ENCODE assay signal across 26 cellular contexts in the genomic region with DNA sequence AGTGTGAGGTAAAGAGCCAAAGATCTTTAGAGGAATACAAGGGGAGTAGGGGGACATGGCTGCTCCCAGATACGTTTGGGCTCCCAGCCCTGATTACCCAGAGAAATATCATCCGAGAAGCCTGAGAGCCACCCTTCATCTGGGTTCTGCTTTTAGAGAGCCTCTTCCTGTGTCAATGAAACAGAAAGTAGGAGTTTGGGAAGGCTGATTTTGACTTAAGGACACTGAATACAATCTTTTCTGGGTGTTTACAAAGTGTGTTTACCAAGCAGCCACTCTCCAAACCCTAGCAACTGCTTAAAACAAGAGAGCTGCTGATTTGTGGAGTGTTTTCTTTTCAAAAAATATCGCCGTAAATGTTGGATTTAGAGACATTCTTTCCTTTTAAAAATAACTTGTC. TPM values are rescaled to one million over a fixed set of nuclear protein-coding genes. Genes with fewer than 3 reads are reported as not detected.
DNase-seq lines count a peak whose midpoint lies in the region; ATAC-seq and TF ChIP-seq lines count a peak whose summit lies in the region.
"Had no signal": no experiment of that assay in that cellular context is flagged by ENCODE, and none has a peak within 500 bp of the region (broad histone marks: within the 10 kb centered on the region; RNA-seq: fewer than 3 reads in every experiment).

No MANE protein-coding gene starts in this region.

- no peaks in the 10 kb centered on the region for H3K4me1 ChIP-seq in SK-N-SH (ENCODE audit: control insufficient read depth in 1 of 2, insufficient read depth in 2 of 2, low read depth in 1 of 2, low read length in 1 of 2)
- H3K4me1 ChIP-seq in mucosa of rectum (ENCODE audit: control insufficient read depth in 2 of 2, insufficient read depth in 2 of 2, low read length in 2 of 2) = peaks cover 0 to 5% of the 10 kb centered on the region in 2 donors
- peaks cover 10% of the 10 kb centered on the region for H3K4me1 ChIP-seq in upper lobe of right lung
- H3K4me1 ChIP-seq: vagina had no signal

- peak overlapping the region; percentile 74 for H3K27ac Mint-ChIP-seq in dendritic cell treated with granulocyte-macrophage colony-stimulating factor and Interleukin-4, amounts not matched to agents 40 ng/mL and 50 ng/mL, for 4 days
- H3K27ac Mint-ChIP-seq: activated T-helper 1 cell treated with anti-CD3 and anti-CD28 coated beads, Interleukin-12 subunit alpha, Interleukin-12 subunit beta, Interleukin-2, Interleukin-4 antibody, amounts not matched to agents 30 ng/mL and 10 ng/mL and 1 ng/mL, durations not matched to agents 14 hours and 24 hours and 36 hours; H9; memory B cell; T-helper 2 cell treated with Interferon-gamma antibody and Interleukin-4, amounts not matched to agents 5 μg/mL and 100 μg/mL, for 36 hours had no signal

- ATAC-seq in SK-N-SH treated with all-trans-retinoic acid at 6 μM for 48 hours (no peak), upper lobe of right lung (peak; percentile 8), GM21619 (IDR thresholded peaks at IDR 0.05; ENCODE audit: unreplicated experiment) (no peak)

- H3K4me1 Mint-ChIP-seq in dendritic cell treated with granulocyte-macrophage colony-stimulating factor and Interleukin-4, amounts not matched to agents 40 ng/mL and 50 ng/mL, for 4 days (ENCODE audit: low read depth) = peaks cover 44% of the 10 kb centered on the region
- H3K4me1 Mint-ChIP-seq: activated naive CD4-positive, alpha-beta T cell treated with anti-CD3 and anti-CD28 coated beads, Interleukin-2, amount 10 ng/mL, durations not matched to agents 7 days and 5 days; memory B cell had no signal

- POLR2A ChIA-PET in SK-N-SH (lab: Yijun Ruan, JAX) = no interaction called here

- H3K36me3 Mint-ChIP-seq in dendritic cell treated with granulocyte-macrophage colony-stimulating factor and Interleukin-4, amounts not matched to agents 40 ng/mL and 50 ng/mL, for 4 days (ENCODE audit: low read depth) = no peaks in the 10 kb centered on the region
- H3K36me3 Mint-ChIP-seq: activated naive CD4-positive, alpha-beta T cell treated with anti-CD3 and anti-CD28 coated beads, Interleukin-2, amount 10 ng/mL, durations not matched to agents 7 days and 5 days; memory B cell had no signal

- no peak overlapping the region for H3K27ac ChIP-seq in SK-N-SH (ENCODE audit: low read depth in 2 of 2, low read length in 1 of 2)
- peak overlapping the region; percentile 41 to 49 for H3K27ac ChIP-seq in mucosa of rectum (ENCODE audit: low read depth in 2 of 2, low read length in 2 of 2)
- peak overlapping the region; percentile 66 for H3K27ac ChIP-seq in upper lobe of right lung
- H3K27ac ChIP-seq: neutrophil, vagina had no signal

- no peaks in the 10 kb centered on the region for H3K79me2 ChIP-seq in SK-N-SH (ENCODE audit: insufficient read depth)

- TF ChIP-seq EP300 in SK-N-SH (IDR thresholded peaks at IDR 0.05; ENCODE audit: borderline replicate concordance in 1 of 2, low read depth in 1 of 2, low read length in 1 of 2) = no peak

- no peak overlapping the region for H3K4me3 Mint-ChIP-seq in dendritic cell treated with granulocyte-macrophage colony-stimulating factor and Interleukin-4, amounts not matched to agents 40 ng/mL and 50 ng/mL, for 4 days
- H3K4me3 Mint-ChIP-seq: activated naive CD4-positive, alpha-beta T cell treated with anti-CD3 and anti-CD28 coated beads, Interleukin-2, amount 10 ng/mL, durations not matched to agents 7 days and 5 days; activated T-helper 1 cell treated with anti-CD3 and anti-CD28 coated beads, Interleukin-12 subunit alpha, Interleukin-12 subunit beta, Interleukin-2, Interleukin-4 antibody, amounts not matched to agents 30 ng/mL and 10 ng/mL and 1 ng/mL, durations not matched to agents 14 hours and 24 hours and 36 hours; H9; memory B cell; T-helper 2 cell treated with Interferon-gamma antibody and Interleukin-4, amounts not matched to agents 5 μg/mL and 100 μg/mL, for 36 hours had no signal

- H4K20me1 ChIP-seq in SK-N-SH (ENCODE audit: insufficient read depth) = no peaks in the 10 kb centered on the region

- H3K9me2 ChIP-seq in SK-N-SH = no peaks in the 10 kb centered on the region

- TF ChIP-seq RAD21 in SK-N-SH (IDR thresholded peaks at IDR 0.05; ENCODE audit: low read length) = no peak

- H3K9me3 Mint-ChIP-seq in dendritic cell treated with granulocyte-macrophage colony-stimulating factor and Interleukin-4, amounts not matched to agents 40 ng/mL and 50 ng/mL, for 4 days = no peaks in the 10 kb centered on the region
- H3K9me3 Mint-ChIP-seq: activated naive CD4-positive, alpha-beta T cell treated with anti-CD3 and anti-CD28 coated beads, Interleukin-2, amount 10 ng/mL, durations not matched to agents 7 days and 5 days; activated T-helper 1 cell treated with anti-CD3 and anti-CD28 coated beads, Interleukin-12 subunit alpha, Interleukin-12 subunit beta, Interleukin-2, Interleukin-4 antibody, amounts not matched to agents 30 ng/mL and 10 ng/mL and 1 ng/mL, durations not matched to agents 14 hours and 24 hours and 36 hours; H9; memory B cell; T-helper 2 cell treated with Interferon-gamma antibody and Interleukin-4, amounts not matched to agents 5 μg/mL and 100 μg/mL, for 36 hours had no signal

- WGBS in SK-N-SH (ENCODE audit: low lambda C conversion rate) = 12% methylated on average over 4 of the region's 4 CpGs

- H3K4me3 ChIP-seq in SK-N-SH (ENCODE audit: low read depth in 2 of 2, low read length in 1 of 2) = no peak overlapping the region
- no peak overlapping the region for H3K4me3 ChIP-seq in mucosa of rectum (ENCODE audit: low read length in 2 of 2)
- peak overlapping the region; percentile 19 for H3K4me3 ChIP-seq in upper lobe of right lung
- H3K4me3 ChIP-seq: vagina had no signal

- H3K36me3 ChIP-seq in SK-N-SH (replicated peaks in 1 of 2; ENCODE audit: control insufficient read depth in 1 of 2, insufficient read depth in 2 of 2, low read length in 1 of 2) (no peaks in the 10 kb centered on the region), mucosa of rectum (ENCODE audit: control insufficient read depth in 2 of 2, insufficient read depth in 2 of 2, low read length in 2 of 2) (no peaks in the 10 kb centered on the region), upper lobe of right lung (no peaks in the 10 kb centered on the region)
- H3K36me3 ChIP-seq: BLaER1 treated with 17β-estradiol and CSF1 and Interleukin-3, amounts not matched to agents 10 nM and 100 nM; neutrophil; vagina had no signal

- H3K27me3 Mint-ChIP-seq in dendritic cell treated with granulocyte-macrophage colony-stimulating factor and Interleukin-4, amounts not matched to agents 40 ng/mL and 50 ng/mL, for 4 days = peaks cover 35% of the 10 kb centered on the region

- TF ChIP-seq CTCF in SK-N-SH (IDR thresholded peaks at IDR 0.05) (no peak), upper lobe of right lung (IDR thresholded peaks at IDR 0.05) (no peak)

- CTCF ChIA-PET in SK-N-SH (lab: Yijun Ruan, JAX) = interaction anchor here (1.1 to 8.7 kb wide), 4 partner anchors 13 to 803 kb away, joined by 3 to 46 read pairs (median 4); a partner anchor contains a TSS

- H2AFZ ChIP-seq in SK-N-SH (ENCODE audit: low read depth) = no peak overlapping the region

- H3F3A ChIP-seq in SK-N-SH (replicated peaks; ENCODE audit: insufficient read depth) = no peaks in the 10 kb centered on the region

- no peak overlapping the region for H3K9ac ChIP-seq in SK-N-SH
- no peak overlapping the region for H3K9ac ChIP-seq in mucosa of rectum (ENCODE audit: low read depth in 1 of 2, low read length in 2 of 2)

- H3K4me2 ChIP-seq in SK-N-SH = peak overlapping the region; percentile 8; the same call in 1 of the 2 replicates

- no peak for DNase-seq in SK-N-SH
- DNase-seq in upper lobe of right lung = no peak
- no peak for DNase-seq in NCI-H2171 treated with DMSO at 0.1 percent for 48 hours (lab: John Stamatoyannopoulos, UW)
- DNase-seq in cerebellum (ENCODE audit: low spot score) = no peak
- DNase-seq: activated CD4-positive, alpha-beta T cell treated with anti-CD3 and anti-CD28 coated beads, Interleukin-2, amount 50 U/mL, for 1 hour; activated naive CD4-positive, alpha-beta T cell treated with anti-CD3 and anti-CD28 coated beads, Interleukin-2, amount 10 ng/mL, durations not matched to agents 7 days and 5 days; anterior cingulate cortex; Calu3; caudate nucleus; EL; H9; Kasumi-1; NCI-H1048; NCI-H2081 treated with DMSO at 0.1 percent for 48 hours; RPMI8226; small intestine had no signal

- intact Hi-C loops in dendritic cell treated with granulocyte-macrophage colony-stimulating factor and Interleukin-4, amounts not matched to agents 40 ng/mL and 50 ng/mL, for 4 days (cut with micrococcal nuclease) = no loop called here
- intact Hi-C loops in upper lobe of right lung (cut with DNase I) = no loop called here

- H3K27me3 ChIP-seq in SK-N-SH (ENCODE audit: insufficient read depth) = peaks cover 33% of the 10 kb centered on the region; the same call in 1 of the 2 replicates
- H3K27me3 ChIP-seq in mucosa of rectum (ENCODE audit: control insufficient read depth in 2 of 2, insufficient read depth in 2 of 2, low read length in 2 of 2) = peaks cover 0 to 3% of the 10 kb centered on the region in 2 donors
- H3K27me3 ChIP-seq in upper lobe of right lung = no peaks in the 10 kb centered on the region
- H3K27me3 ChIP-seq: vagina had no signal

- H3K9me3 ChIP-seq in SK-N-SH (no peaks in the 10 kb centered on the region), mucosa of rectum (ENCODE audit: control insufficient read depth in 2 of 2, low read length in 2 of 2) (no peaks in the 10 kb centered on the region), upper lobe of right lung (no peaks in the 10 kb centered on the region)
- H3K9me3 ChIP-seq: BLaER1 treated with 17β-estradiol and CSF1 and Interleukin-3, amounts not matched to agents 10 nM and 100 nM; neutrophil; vagina had no signal

TF ChIP-seq in SK-N-SH, 30 proteins besides CTCF, POLR2A, EP300 and RAD21 (continues in another document):
- TF ChIP-seq POLR2AphosphoS5 (IDR thresholded peaks at IDR 0.05; ENCODE audit: low read depth, low read length) = no peak

TF ChIP-seq in SK-N-SH treated with all-trans-retinoic acid at 6 μM for 48 hours, 23 proteins besides CTCF, POLR2A, EP300 and RAD21:
- no peak for TF ChIP-seq GLIS3 (CRISPR knock-in tag; IDR thresholded peaks at IDR 0.05)
- TF ChIP-seq BACH2 (CRISPR knock-in tag; IDR thresholded peaks at IDR 0.05; ENCODE audit: borderline replicate concordance) = no peak
- no peak for TF ChIP-seq TOX (CRISPR knock-in tag; IDR thresholded peaks at IDR 0.05; ENCODE audit: borderline replicate concordance)
- TF ChIP-seq ZNF8 (CRISPR knock-in tag; IDR thresholded peaks at IDR 0.05) = no peak
- TF ChIP-seq ZNF565 (CRISPR knock-in tag; conservative IDR thresholded peaks at IDR 0.05; ENCODE audit: low read depth) = no peak
- no peak for TF ChIP-seq OSR1 (CRISPR knock-in tag; IDR thresholded peaks at IDR 0.05)
TF ChIP-seq in SK-N-SH treated with all-trans-retinoic acid at 6 μM for 48 hours: peak in this region for 0.

RNA-seq across cellular contexts. Expression of a gene that starts 12.6 kb away (rescaled TPM):
- polyA plus RNA-seq in SK-N-SH (2012; rRNA removed) = 0.05 and 0.08 TPM in 2 replicates
- 0.08 TPM in 2 replicates for polyA plus RNA-seq in SK-N-SH (2012; cell fraction: cytosol; rRNA removed)
- 0.24 and 0.42 TPM in 2 replicates for polyA plus RNA-seq in SK-N-SH (2012; cell fraction: nucleus; rRNA removed)
- 37.3 TPM for total RNA-seq in upper lobe of right lung
- 4.0 TPM for total RNA-seq in cerebellum

Comparison
In these comparisons a context has a peak if more than half of its experiments do, and no peak if none do; other contexts are left out.
1. H3K27ac ChIP-seq: peak in mucosa of rectum (2 of 2) and upper lobe of right lung (single experiment); none in SK-N-SH (0 of 2).